Comparison of ENCODE assay signal across 1 cellular context in the genomic region with DNA sequence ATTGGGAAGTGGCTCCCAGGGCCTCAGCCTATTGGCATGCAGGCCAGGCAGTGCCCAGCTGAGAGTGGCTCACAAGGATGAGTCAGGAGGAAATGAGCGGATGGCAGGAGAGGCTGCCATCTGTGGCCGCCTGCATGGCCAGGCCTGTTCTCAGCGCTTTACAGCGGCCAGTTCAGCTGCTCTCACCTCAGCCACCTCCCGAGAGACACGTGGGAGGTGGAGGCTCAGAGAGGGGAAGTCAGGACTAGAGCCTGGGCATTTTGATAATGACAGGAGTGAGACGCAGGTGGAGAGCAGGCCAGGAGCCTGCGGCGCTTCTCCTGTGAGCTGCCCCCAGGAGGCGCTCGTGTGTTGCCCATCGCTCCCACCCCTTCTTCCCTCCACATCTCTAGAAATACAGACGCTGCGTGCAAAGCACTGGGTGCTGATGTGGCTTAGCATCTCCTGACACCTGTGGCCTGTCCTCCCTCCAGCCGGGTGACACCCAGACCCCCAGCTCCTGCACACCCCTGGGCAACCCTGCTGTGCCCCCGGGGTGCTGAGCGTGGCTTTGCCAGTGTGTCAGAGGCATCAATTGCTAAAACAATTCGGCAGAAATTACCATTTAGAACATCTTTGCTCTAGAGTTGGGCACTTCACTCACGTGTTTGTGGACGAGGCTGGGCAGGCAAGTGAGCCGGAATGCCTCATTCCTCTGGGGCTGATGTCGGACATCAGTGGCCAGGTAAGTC.
TF ChIP-seq lines count a peak whose summit lies in the region.

No MANE protein-coding gene starts in this region.

TF ChIP-seq in K562, 482 proteins besides CTCF, POLR2A, EP300 and RAD21 (continues in another document):
- TF ChIP-seq CBFA2T2 (conservative IDR thresholded peaks at IDR 0.05) (0 out of 2 replicates have a peak, but pooled peaks have one; percentile 32), CCAR2 (IDR thresholded peaks at IDR 0.05; ENCODE audit: low read depth, low read length) (no peak), ZNF124 (CRISPR knock-in tag; IDR thresholded peaks at IDR 0.05) (no peak), POLR2H (tag; IDR thresholded peaks at IDR 0.05; ENCODE audit: low read depth) (no peak), ESRRA (IDR thresholded peaks at IDR 0.05; ENCODE audit: borderline replicate concordance, low read depth) (no peak), CBX2 (IDR thresholded peaks at IDR 0.05; ENCODE audit: insufficient read depth, low read length, poor library complexity, severe bottlenecking) (no peak), EZH2 (IDR thresholded peaks at IDR 0.05; ENCODE audit: borderline replicate concordance, low read depth, low read length) (no peak), EP400 (IDR thresholded peaks at IDR 0.05) (no peak), CTBP1 (IDR thresholded peaks at IDR 0.05; ENCODE audit: borderline replicate concordance) (peak; percentile 79; the same call in 1 of the 2 replicates), TCF3 (CRISPR knock-in tag; IDR thresholded peaks at IDR 0.05) (peak; percentile 49; the same call in 1 of the 2 replicates), JUND (IDR thresholded peaks at IDR 0.05; ENCODE audit: borderline replicate concordance, low read depth, low read length) (peak; percentile 10; the same call in 1 of the 2 replicates), JUND (tag; IDR thresholded peaks at IDR 0.05; ENCODE audit: borderline replicate concordance, low read depth, low read length) (no peak), CXXC5 (CRISPR knock-in tag; IDR thresholded peaks at IDR 0.05) (no peak), STAG1 (CRISPR knock-in tag; IDR thresholded peaks at IDR 0.05; ENCODE audit: borderline replicate concordance) (peak; percentile 73; the same call in 1 of the 2 replicates), SRSF1 (IDR thresholded peaks at IDR 0.05; ENCODE audit: low read depth, low read length) (no peak), PTTG1 (tag; IDR thresholded peaks at IDR 0.05; ENCODE audit: low read depth) (no peak), L3MBTL2 (IDR thresholded peaks at IDR 0.05) (peak; percentile 39; the same call in 1 of the 2 replicates), TEAD4 (IDR thresholded peaks at IDR 0.05; ENCODE audit: low read length) (no peak), TEAD4 (CRISPR knock-in tag; IDR thresholded peaks at IDR 0.05; ENCODE audit: borderline replicate concordance) (no peak), CHD1 (IDR thresholded peaks at IDR 0.05; ENCODE audit: low read length) (no peak), MEF2D (tag; conservative IDR thresholded peaks at IDR 0.05; ENCODE audit: low read depth) (no peak), CC2D1A (IDR thresholded peaks at IDR 0.05) (peak; percentile 64; the same call in 1 of the 2 replicates), BMI1 (IDR thresholded peaks at IDR 0.05; ENCODE audit: low read length) (no peak), ARID2 (IDR thresholded peaks at IDR 0.05) (0 out of 2 replicates have a peak, but pooled peaks have one; percentile 39), MCM3 (IDR thresholded peaks at IDR 0.05) (no peak), SMC3 (conservative IDR thresholded peaks at IDR 0.05; ENCODE audit: insufficient read depth, low read depth, low read length) (peak; percentile 80)
- TF ChIP-seq, protein P1, sequence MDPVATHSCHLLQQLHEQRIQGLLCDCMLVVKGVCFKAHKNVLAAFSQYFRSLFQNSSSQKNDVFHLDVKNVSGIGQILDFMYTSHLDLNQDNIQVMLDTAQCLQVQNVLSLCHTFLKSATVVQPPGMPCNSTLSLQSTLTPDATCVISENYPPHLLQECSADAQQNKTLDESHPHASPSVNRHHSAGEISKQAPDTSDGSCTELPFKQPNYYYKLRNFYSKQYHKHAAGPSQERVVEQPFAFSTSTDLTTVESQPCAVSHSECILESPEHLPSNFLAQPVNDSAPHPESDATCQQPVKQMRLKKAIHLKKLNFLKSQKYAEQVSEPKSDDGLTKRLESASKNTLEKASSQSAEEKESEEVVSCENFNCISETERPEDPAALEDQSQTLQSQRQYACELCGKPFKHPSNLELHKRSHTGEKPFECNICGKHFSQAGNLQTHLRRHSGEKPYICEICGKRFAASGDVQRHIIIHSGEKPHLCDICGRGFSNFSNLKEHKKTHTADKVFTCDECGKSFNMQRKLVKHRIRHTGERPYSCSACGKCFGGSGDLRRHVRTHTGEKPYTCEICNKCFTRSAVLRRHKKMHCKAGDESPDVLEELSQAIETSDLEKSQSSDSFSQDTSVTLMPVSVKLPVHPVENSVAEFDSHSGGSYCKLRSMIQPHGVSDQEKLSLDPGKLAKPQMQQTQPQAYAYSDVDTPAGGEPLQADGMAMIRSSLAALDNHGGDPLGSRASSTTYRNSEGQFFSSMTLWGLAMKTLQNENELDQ (CRISPR knock-in tag; IDR thresholded peaks at IDR 0.05; ENCODE audit: borderline replicate concordance) = no peak
- TF ChIP-seq, protein P2, sequence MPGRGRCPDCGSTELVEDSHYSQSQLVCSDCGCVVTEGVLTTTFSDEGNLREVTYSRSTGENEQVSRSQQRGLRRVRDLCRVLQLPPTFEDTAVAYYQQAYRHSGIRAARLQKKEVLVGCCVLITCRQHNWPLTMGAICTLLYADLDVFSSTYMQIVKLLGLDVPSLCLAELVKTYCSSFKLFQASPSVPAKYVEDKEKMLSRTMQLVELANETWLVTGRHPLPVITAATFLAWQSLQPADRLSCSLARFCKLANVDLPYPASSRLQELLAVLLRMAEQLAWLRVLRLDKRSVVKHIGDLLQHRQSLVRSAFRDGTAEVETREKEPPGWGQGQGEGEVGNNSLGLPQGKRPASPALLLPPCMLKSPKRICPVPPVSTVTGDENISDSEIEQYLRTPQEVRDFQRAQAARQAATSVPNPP (IDR thresholded peaks at IDR 0.05; ENCODE audit: borderline replicate concordance, insufficient read depth, insufficient read length) = no peak
- TF ChIP-seq, protein P3, sequence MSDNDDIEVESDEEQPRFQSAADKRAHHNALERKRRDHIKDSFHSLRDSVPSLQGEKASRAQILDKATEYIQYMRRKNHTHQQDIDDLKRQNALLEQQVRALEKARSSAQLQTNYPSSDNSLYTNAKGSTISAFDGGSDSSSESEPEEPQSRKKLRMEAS (CRISPR knock-in tag; IDR thresholded peaks at IDR 0.05) = peak; percentile 74
- TF ChIP-seq, protein P4, sequence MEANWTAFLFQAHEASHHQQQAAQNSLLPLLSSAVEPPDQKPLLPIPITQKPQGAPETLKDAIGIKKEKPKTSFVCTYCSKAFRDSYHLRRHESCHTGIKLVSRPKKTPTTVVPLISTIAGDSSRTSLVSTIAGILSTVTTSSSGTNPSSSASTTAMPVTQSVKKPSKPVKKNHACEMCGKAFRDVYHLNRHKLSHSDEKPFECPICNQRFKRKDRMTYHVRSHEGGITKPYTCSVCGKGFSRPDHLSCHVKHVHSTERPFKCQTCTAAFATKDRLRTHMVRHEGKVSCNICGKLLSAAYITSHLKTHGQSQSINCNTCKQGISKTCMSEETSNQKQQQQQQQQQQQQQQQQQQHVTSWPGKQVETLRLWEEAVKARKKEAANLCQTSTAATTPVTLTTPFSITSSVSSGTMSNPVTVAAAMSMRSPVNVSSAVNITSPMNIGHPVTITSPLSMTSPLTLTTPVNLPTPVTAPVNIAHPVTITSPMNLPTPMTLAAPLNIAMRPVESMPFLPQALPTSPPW (CRISPR knock-in tag; IDR thresholded peaks at IDR 0.05) = 0 out of 2 replicates have a peak, but pooled peaks have one; percentile 36
- TF ChIP-seq, protein P5, sequence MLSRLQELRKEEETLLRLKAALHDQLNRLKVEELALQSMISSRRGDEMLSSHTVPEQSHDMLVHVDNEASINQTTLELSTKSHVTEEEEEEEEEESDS (CRISPR knock-in tag; IDR thresholded peaks at IDR 0.05) = no peak
- TF ChIP-seq, protein P6, sequence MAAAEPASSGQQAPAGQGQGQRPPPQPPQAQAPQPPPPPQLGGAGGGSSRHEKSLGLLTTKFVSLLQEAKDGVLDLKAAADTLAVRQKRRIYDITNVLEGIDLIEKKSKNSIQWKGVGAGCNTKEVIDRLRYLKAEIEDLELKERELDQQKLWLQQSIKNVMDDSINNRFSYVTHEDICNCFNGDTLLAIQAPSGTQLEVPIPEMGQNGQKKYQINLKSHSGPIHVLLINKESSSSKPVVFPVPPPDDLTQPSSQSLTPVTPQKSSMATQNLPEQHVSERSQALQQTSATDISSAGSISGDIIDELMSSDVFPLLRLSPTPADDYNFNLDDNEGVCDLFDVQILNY (CRISPR knock-in tag; IDR thresholded peaks at IDR 0.05) = no peak
- TF ChIP-seq, protein P7, sequence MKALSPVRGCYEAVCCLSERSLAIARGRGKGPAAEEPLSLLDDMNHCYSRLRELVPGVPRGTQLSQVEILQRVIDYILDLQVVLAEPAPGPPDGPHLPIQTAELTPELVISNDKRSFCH (CRISPR knock-in tag; IDR thresholded peaks at IDR 0.05) = no peak
- TF ChIP-seq, protein P7 (tag; IDR thresholded peaks at IDR 0.05) = no peak
- TF ChIP-seq, protein P8, sequence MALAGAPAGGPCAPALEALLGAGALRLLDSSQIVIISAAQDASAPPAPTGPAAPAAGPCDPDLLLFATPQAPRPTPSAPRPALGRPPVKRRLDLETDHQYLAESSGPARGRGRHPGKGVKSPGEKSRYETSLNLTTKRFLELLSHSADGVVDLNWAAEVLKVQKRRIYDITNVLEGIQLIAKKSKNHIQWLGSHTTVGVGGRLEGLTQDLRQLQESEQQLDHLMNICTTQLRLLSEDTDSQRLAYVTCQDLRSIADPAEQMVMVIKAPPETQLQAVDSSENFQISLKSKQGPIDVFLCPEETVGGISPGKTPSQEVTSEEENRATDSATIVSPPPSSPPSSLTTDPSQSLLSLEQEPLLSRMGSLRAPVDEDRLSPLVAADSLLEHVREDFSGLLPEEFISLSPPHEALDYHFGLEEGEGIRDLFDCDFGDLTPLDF (CRISPR knock-in tag; IDR thresholded peaks at IDR 0.05) = no peak
- TF ChIP-seq, protein P9, sequence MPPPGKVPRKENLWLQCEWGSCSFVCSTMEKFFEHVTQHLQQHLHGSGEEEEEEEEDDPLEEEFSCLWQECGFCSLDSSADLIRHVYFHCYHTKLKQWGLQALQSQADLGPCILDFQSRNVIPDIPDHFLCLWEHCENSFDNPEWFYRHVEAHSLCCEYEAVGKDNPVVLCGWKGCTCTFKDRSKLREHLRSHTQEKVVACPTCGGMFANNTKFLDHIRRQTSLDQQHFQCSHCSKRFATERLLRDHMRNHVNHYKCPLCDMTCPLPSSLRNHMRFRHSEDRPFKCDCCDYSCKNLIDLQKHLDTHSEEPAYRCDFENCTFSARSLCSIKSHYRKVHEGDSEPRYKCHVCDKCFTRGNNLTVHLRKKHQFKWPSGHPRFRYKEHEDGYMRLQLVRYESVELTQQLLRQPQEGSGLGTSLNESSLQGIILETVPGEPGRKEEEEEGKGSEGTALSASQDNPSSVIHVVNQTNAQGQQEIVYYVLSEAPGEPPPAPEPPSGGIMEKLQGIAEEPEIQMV (tag; conservative IDR thresholded peaks at IDR 0.05; ENCODE audit: low read depth) = no peak
- TF ChIP-seq, protein P10, sequence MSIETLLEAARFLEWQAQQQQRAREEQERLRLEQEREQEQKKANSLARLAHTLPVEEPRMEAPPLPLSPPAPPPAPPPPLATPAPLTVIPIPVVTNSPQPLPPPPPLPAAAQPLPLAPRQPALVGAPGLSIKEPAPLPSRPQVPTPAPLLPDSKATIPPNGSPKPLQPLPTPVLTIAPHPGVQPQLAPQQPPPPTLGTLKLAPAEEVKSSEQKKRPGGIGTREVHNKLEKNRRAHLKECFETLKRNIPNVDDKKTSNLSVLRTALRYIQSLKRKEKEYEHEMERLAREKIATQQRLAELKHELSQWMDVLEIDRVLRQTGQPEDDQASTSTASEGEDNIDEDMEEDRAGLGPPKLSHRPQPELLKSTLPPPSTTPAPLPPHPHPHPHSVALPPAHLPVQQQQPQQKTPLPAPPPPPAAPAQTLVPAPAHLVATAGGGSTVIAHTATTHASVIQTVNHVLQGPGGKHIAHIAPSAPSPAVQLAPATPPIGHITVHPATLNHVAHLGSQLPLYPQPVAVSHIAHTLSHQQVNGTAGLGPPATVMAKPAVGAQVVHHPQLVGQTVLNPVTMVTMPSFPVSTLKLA (conservative IDR thresholded peaks at IDR 0.05) = peak in 1 of 2 experiments; percentile 43; a peak in 3 of 4 replicates
- TF ChIP-seq, protein P11, sequence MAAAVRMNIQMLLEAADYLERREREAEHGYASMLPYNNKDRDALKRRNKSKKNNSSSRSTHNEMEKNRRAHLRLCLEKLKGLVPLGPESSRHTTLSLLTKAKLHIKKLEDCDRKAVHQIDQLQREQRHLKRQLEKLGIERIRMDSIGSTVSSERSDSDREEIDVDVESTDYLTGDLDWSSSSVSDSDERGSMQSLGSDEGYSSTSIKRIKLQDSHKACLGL (CRISPR knock-in tag; IDR thresholded peaks at IDR 0.05; ENCODE audit: borderline replicate concordance, poor library complexity, severe bottlenecking) = no peak
- TF ChIP-seq, protein P12, sequence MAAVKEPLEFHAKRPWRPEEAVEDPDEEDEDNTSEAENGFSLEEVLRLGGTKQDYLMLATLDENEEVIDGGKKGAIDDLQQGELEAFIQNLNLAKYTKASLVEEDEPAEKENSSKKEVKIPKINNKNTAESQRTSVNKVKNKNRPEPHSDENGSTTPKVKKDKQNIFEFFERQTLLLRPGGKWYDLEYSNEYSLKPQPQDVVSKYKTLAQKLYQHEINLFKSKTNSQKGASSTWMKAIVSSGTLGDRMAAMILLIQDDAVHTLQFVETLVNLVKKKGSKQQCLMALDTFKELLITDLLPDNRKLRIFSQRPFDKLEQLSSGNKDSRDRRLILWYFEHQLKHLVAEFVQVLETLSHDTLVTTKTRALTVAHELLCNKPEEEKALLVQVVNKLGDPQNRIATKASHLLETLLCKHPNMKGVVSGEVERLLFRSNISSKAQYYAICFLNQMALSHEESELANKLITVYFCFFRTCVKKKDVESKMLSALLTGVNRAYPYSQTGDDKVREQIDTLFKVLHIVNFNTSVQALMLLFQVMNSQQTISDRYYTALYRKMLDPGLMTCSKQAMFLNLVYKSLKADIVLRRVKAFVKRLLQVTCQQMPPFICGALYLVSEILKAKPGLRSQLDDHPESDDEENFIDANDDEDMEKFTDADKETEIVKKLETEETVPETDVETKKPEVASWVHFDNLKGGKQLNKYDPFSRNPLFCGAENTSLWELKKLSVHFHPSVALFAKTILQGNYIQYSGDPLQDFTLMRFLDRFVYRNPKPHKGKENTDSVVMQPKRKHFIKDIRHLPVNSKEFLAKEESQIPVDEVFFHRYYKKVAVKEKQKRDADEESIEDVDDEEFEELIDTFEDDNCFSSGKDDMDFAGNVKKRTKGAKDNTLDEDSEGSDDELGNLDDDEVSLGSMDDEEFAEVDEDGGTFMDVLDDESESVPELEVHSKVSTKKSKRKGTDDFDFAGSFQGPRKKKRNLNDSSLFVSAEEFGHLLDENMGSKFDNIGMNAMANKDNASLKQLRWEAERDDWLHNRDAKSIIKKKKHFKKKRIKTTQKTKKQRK (IDR thresholded peaks at IDR 0.05; ENCODE audit: borderline replicate concordance, low read depth, low read length) = no peak
- TF ChIP-seq, protein P13, sequence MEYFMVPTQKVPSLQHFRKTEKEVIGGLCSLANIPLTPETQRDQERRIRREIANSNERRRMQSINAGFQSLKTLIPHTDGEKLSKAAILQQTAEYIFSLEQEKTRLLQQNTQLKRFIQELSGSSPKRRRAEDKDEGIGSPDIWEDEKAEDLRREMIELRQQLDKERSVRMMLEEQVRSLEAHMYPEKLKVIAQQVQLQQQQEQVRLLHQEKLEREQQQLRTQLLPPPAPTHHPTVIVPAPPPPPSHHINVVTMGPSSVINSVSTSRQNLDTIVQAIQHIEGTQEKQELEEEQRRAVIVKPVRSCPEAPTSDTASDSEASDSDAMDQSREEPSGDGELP (CRISPR knock-in tag; IDR thresholded peaks at IDR 0.05; ENCODE audit: borderline replicate concordance) = peak; percentile 52; the same call in 1 of the 2 replicates
